ENCODE assay signal across 8 cellular contexts in genomic region chr17:8119575-8120519, GRCh38. TPM values are rescaled to one million over a fixed set of nuclear protein-coding genes. Genes with fewer than 3 reads are reported as not detected.
DNase-seq lines count a peak whose midpoint lies in the region; ATAC-seq and TF ChIP-seq lines count a peak whose summit lies in the region.

No MANE protein-coding gene starts in this region.

- TF ChIP-seq CTCF in AG04449 (IDR thresholded peaks at IDR 0.05; ENCODE audit: insufficient read depth, low read length, missing control alignments) (no peak), IMR-90 (conservative IDR thresholded peaks at IDR 0.05; ENCODE audit: low read depth, low read length) (no peak; the same call in 1 of the 2 replicates), esophagus squamous epithelium (IDR thresholded peaks at IDR 0.05) (no peak)

- no peak overlapping the region for H4K91ac ChIP-seq in IMR-90 (ENCODE audit: insufficient read depth, low read depth, low read length)

- BruUV-seq in IMR-90 (replicated peaks; lab: Mats Ljungman, UMichigan), result no TSS peak

- H3K9me3 Mint-ChIP-seq in naive thymus-derived CD4-positive, alpha-beta T cell, result peaks cover 0 to 31% (median 0%) of the 10 kb centered on the region in 11 donors
- H3K9me3 Mint-ChIP-seq in stimulated activated memory B cell treated with anti-CD40 and anti-IgM and Interleukin-4, amounts not matched to agents 10 μg/mL and 1 μg/mL and 100 μg/mL, for 72 hours, result no peaks in the 10 kb centered on the region

- CTCF ChIA-PET in AG04449 (lab: Yijun Ruan, JAX), result interaction anchor here (0.7 to 7.5 kb wide), 39 partner anchors 9 to 308 kb away, joined by 3 to 168 read pairs (median 8); partner anchors contain the start of genes ALOX12B, AURKB, BORCS6 and KRABD2
- CTCF ChIA-PET in IMR-90 (lab: Yijun Ruan, JAX), result interaction anchor here (0.6 to 3.7 kb wide), 20 partner anchors 9 to 615 kb away, joined by 3 to 25 read pairs (median 4); partner anchors contain the start of genes BORCS6, CTC1 and SLC25A35
- CTCF ChIA-PET in naive thymus-derived CD4-positive, alpha-beta T cell (lab: Charles Lee), result interaction anchor here (0.7 to 13.2 kb wide), 25 partner anchors 7 to 181 kb away, joined by 3 to 248 read pairs (median 6); partner anchors contain the start of genes ALOX12B, BORCS6 and SLC25A35

- H3K27ac Mint-ChIP-seq in naive thymus-derived CD4-positive, alpha-beta T cell, result peak overlapping the region; percentile 94 to 100 (median 99)
- peak overlapping the region; percentile 83 for H3K27ac Mint-ChIP-seq in stimulated activated memory B cell treated with anti-CD40 and anti-IgM and Interleukin-4, amounts not matched to agents 10 μg/mL and 1 μg/mL and 100 μg/mL, for 72 hours

- H3K9ac ChIP-seq in IMR-90 (ENCODE audit: low read depth, low read length), result peak overlapping the region; percentile 29; the same call in 1 of the 2 replicates

- no peak overlapping the region for H3K18ac ChIP-seq in IMR-90 (ENCODE audit: low read depth, low read length)

- no peak overlapping the region for H2AK9ac ChIP-seq in IMR-90 (replicated peaks; ENCODE audit: low read depth, low read length, poor library complexity)

- H3K9me1 ChIP-seq in IMR-90 (ENCODE audit: insufficient read depth, low read length), result peaks cover 6% of the 10 kb centered on the region

- no peak overlapping the region for H2BK20ac ChIP-seq in IMR-90 (ENCODE audit: low read depth, low read length)

- H4K5ac ChIP-seq in IMR-90 (ENCODE audit: low read depth, low read length), result no peak overlapping the region

- H3K56ac ChIP-seq in IMR-90 (ENCODE audit: extremely low read depth, insufficient read depth, low read length), result no peak overlapping the region

- POLR2A ChIA-PET in AG04449 (lab: Yijun Ruan, JAX) (interaction anchor here (0.7 to 2.3 kb wide), 7 partner anchors 32 to 278 kb away, joined by 3 to 12 read pairs (median 6); partner anchors contain the start of genes BORCS6, PER1 and SLC25A35), IMR-90 (lab: Charles Lee; ENCODE audit: unreplicated experiment) (interaction anchor here (0.5 to 1.0 kb wide), 2 partner anchors 53 to 546 kb away, joined by 3 to 4 read pairs (median 4); no protein-coding TSS in a partner anchor)
- POLR2A ChIA-PET in naive thymus-derived CD4-positive, alpha-beta T cell (lab: Charles Lee), result interaction anchor here (0.6 to 4.8 kb wide), 34 partner anchors 10 to 828 kb away, joined by 3 to 55 read pairs (median 6); partner anchors contain the start of genes BORCS6, CTC1, NAA38 and NDEL1

- H3K4me2 ChIP-seq in IMR-90 (ENCODE audit: low read depth, low read length), result peak overlapping the region; percentile 87

- ATAC-seq in GM18907 (IDR thresholded peaks at IDR 0.05; ENCODE audit: unreplicated experiment), result peak; percentile 37
- ATAC-seq in IMR-90 (ENCODE audit: low read depth), result peak; percentile 36
- peak; percentile 71 for ATAC-seq in naive thymus-derived CD4-positive, alpha-beta T cell
- peak; percentile 64 for ATAC-seq in stimulated activated memory B cell treated with anti-CD40 and anti-IgM and Interleukin-4, amounts not matched to agents 10 μg/mL and 1 μg/mL and 100 μg/mL, for 72 hours

- WGBS in IMR-90 (ENCODE audit: extremely low coverage in 2 of 2, insufficient read length in 1 of 2), 2 experiments, result no CpG with 5 or more reads among the region's 28 CpGs
- WGBS in esophagus squamous epithelium, 2 donors, result 2% methylated on average over 28 of the region's 28 CpGs

- H2BK5ac ChIP-seq in IMR-90 (ENCODE audit: low read depth, low read length, poor library complexity, severe bottlenecking), result no peak overlapping the region

- intact Hi-C loops in IMR-90 (cut with micrococcal nuclease), result loop anchor here (1.0 to 2.0 kb wide), 4 partner anchors 36 to 102 kb away; no protein-coding TSS in a partner anchor
- intact Hi-C loops in esophagus squamous epithelium (cut with DNase I), result no loop called here
- intact Hi-C loops in naive thymus-derived CD4-positive, alpha-beta T cell (cut with micrococcal nuclease), result loop anchor here (1.0 to 2.0 kb wide), 17 partner anchors 18 to 433 kb away; partner anchors contain the start of genes SLC25A35 (in 2 of the 2), KDM6B (in 1 of the 2), RPL26 (in 1 of the 2) and TP53 (in 1 of the 2)

- no peak overlapping the region for H2BK120ac ChIP-seq in IMR-90 (ENCODE audit: low read depth, low read length)

- H3K4ac ChIP-seq in IMR-90 (ENCODE audit: low read depth, low read length), result no peak overlapping the region

- TF ChIP-seq POLR2A in IMR-90 (IDR thresholded peaks at IDR 0.05; ENCODE audit: low read depth, low read length) (no peak), esophagus squamous epithelium (IDR thresholded peaks at IDR 0.05) (no peak)

- H3K9me3 ChIP-seq in IMR-90 (ENCODE audit: control insufficient read depth, insufficient read depth, low read length), result no peaks in the 10 kb centered on the region
- no peaks in the 10 kb centered on the region for H3K9me3 ChIP-seq in esophagus squamous epithelium
- no peaks in the 10 kb centered on the region for H3K9me3 ChIP-seq in naive thymus-derived CD4-positive, alpha-beta T cell (ENCODE audit: control insufficient read depth in 2 of 3, low read length in 3 of 3)

- H3K27me3 Mint-ChIP-seq in naive thymus-derived CD4-positive, alpha-beta T cell, result peaks cover 4 to 77% (median 45%) of the 10 kb centered on the region in 5 donors
- peaks cover 80% of the 10 kb centered on the region for H3K27me3 Mint-ChIP-seq in stimulated activated memory B cell treated with anti-CD40 and anti-IgM and Interleukin-4, amounts not matched to agents 10 μg/mL and 1 μg/mL and 100 μg/mL, for 72 hours

- H3K4me1 Mint-ChIP-seq in naive thymus-derived CD4-positive, alpha-beta T cell, result peaks cover 35 to 68% (median 62%) of the 10 kb centered on the region in 7 donors
- peaks cover 63% of the 10 kb centered on the region for H3K4me1 Mint-ChIP-seq in stimulated activated memory B cell treated with anti-CD40 and anti-IgM and Interleukin-4, amounts not matched to agents 10 μg/mL and 1 μg/mL and 100 μg/mL, for 72 hours

- in situ Hi-C loops in IMR-90 (cut with MboI; ENCODE audit: low sequenced_read_pairs), result loop anchor here (5.0 kb wide), 2 partner anchors 48 to 102 kb away; no protein-coding TSS in a partner anchor

- DNase-seq in AG04449 (ENCODE audit: low read depth, low spot score) (peak; percentile 80), IMR-90 (peak; percentile 92), OCI-M1 (lab: John Stamatoyannopoulos, UW) (peak; percentile 99), esophagus squamous epithelium (lab: John Stamatoyannopoulos, UW) (no peak)
- DNase-seq in activated T-cell treated with anti-CD3 and anti-CD28 coated beads, Interleukin-2, amount 50 U/mL, for 1 hour, result peak; percentile 81
- peak in 8 of 9 donors; percentile 89 to 94 (median 92) for DNase-seq in naive thymus-derived CD4-positive, alpha-beta T cell

- H3K14ac ChIP-seq in IMR-90 (replicated peaks; ENCODE audit: low read depth, low read length), result no peak overlapping the region

- H3K4me3 ChIP-seq in AG04449 (ENCODE audit: low read depth, low read length) (peak overlapping the region; percentile 77), IMR-90 (ENCODE audit: insufficient read depth, low read depth, low read length) (peak overlapping the region; percentile 60; the same call in 1 of the 2 replicates), esophagus squamous epithelium (peak overlapping the region; percentile 43 to 76 (median 62))
- peak overlapping the region; percentile 95 for H3K4me3 ChIP-seq in naive thymus-derived CD4-positive, alpha-beta T cell (ENCODE audit: low read length)

- H3K36me3 Mint-ChIP-seq in naive thymus-derived CD4-positive, alpha-beta T cell, result peaks cover 0 to 9% (median 0%) of the 10 kb centered on the region in 5 donors
- no peaks in the 10 kb centered on the region for H3K36me3 Mint-ChIP-seq in stimulated activated memory B cell treated with anti-CD40 and anti-IgM and Interleukin-4, amounts not matched to agents 10 μg/mL and 1 μg/mL and 100 μg/mL, for 72 hours

- peak overlapping the region; percentile 88 to 99 (median 93) for H3K4me3 Mint-ChIP-seq in naive thymus-derived CD4-positive, alpha-beta T cell
- peak overlapping the region; percentile 76 for H3K4me3 Mint-ChIP-seq in stimulated activated memory B cell treated with anti-CD40 and anti-IgM and Interleukin-4, amounts not matched to agents 10 μg/mL and 1 μg/mL and 100 μg/mL, for 72 hours

- H3K27ac ChIP-seq in IMR-90 (ENCODE audit: insufficient read depth, low read length) (no peak overlapping the region), esophagus squamous epithelium (peak overlapping the region; percentile 78 to 96 (median 86))
- peak overlapping the region; percentile 64 for H3K27ac ChIP-seq in naive thymus-derived CD4-positive, alpha-beta T cell (ENCODE audit: low read depth, low read length)

- peaks cover 24% of the 10 kb centered on the region for H4K20me1 ChIP-seq in IMR-90 (ENCODE audit: insufficient read depth, low read length)

- peaks cover 11% of the 10 kb centered on the region for H3K4me1 ChIP-seq in IMR-90 (ENCODE audit: control insufficient read depth, insufficient read depth, low read length)
- H3K4me1 ChIP-seq in esophagus squamous epithelium, result peaks cover 60 to 74% (median 60%) of the 10 kb centered on the region in 3 donors
- H3K4me1 ChIP-seq in naive thymus-derived CD4-positive, alpha-beta T cell (ENCODE audit: control insufficient read depth in 2 of 2, insufficient read depth in 2 of 2, low read length in 2 of 2), result peaks cover 52 to 54% of the 10 kb centered on the region in 2 donors

- H3K79me1 ChIP-seq in IMR-90 (ENCODE audit: low read depth in 1 of 2, low read length in 2 of 2), result no peaks in the 10 kb centered on the region; a peak in 1 of 4 replicates

- H2BK15ac ChIP-seq in IMR-90 (ENCODE audit: low read depth, low read length), result no peak overlapping the region

- H4K8ac ChIP-seq in IMR-90 (ENCODE audit: low read depth in 2 of 2, low read length in 2 of 2), result no peak overlapping the region

- no peak for TF ChIP-seq RAD21 in IMR-90 (IDR thresholded peaks at IDR 0.05; ENCODE audit: low read length)

- H2AK5ac ChIP-seq in IMR-90 (ENCODE audit: low read depth, low read length), result no peak overlapping the region

- dilution Hi-C loops in IMR-90 (cut with HindIII; ENCODE audit: low sequenced_read_pairs, unreplicated experiment), result loop anchor here (25.0 kb wide), 1 partner anchor 117 kb away; the partner anchor contains the start of genes CTC1 and PFAS

- H3K27me3 ChIP-seq in IMR-90 (ENCODE audit: control insufficient read depth, insufficient read depth, low read length) (peaks cover 17% of the 10 kb centered on the region), esophagus squamous epithelium (peaks cover 0 to 76% (median 2%) of the 10 kb centered on the region in 4 donors)
- H3K27me3 ChIP-seq in naive thymus-derived CD4-positive, alpha-beta T cell (ENCODE audit: control insufficient read depth in 2 of 2, insufficient read depth in 2 of 2, low read length in 2 of 2), result peaks cover 0 to 9% of the 10 kb centered on the region in 2 donors

- no peak overlapping the region for H3K23ac ChIP-seq in IMR-90 (ENCODE audit: low read depth, low read length)

- H2AFZ ChIP-seq in IMR-90 (replicated peaks; ENCODE audit: low read length, poor library complexity), result peak overlapping the region; percentile 92

- H3K36me3 ChIP-seq in IMR-90 (ENCODE audit: control insufficient read depth, insufficient read depth, low read length) (no peaks in the 10 kb centered on the region), esophagus squamous epithelium (no peaks in the 10 kb centered on the region)
- no peaks in the 10 kb centered on the region for H3K36me3 ChIP-seq in naive thymus-derived CD4-positive, alpha-beta T cell (ENCODE audit: control insufficient read depth in 2 of 3, insufficient read depth in 3 of 3, low read length in 3 of 3)

RNA-seq across cellular contexts. Expression of gene ALOXE3, which starts 1.5 kb away (rescaled TPM):
- total RNA-seq in IMR-90 (2012; rRNA removed), result under 0.01 TPM in 2 replicates
- polyA plus RNA-seq in IMR-90 (2012; rRNA removed), result 0.19 and 0.26 TPM in 2 replicates
- polyA plus RNA-seq in IMR-90 (2012; cell fraction: cytosol; rRNA removed), result 0.06 and 0.19 TPM in 2 replicates
- polyA plus RNA-seq in IMR-90 (2012; cell fraction: nucleus; rRNA removed; ENCODE audit: low replicate concordance), result 0.52 and 0.83 TPM in 2 replicates
- total RNA-seq in esophagus squamous epithelium, result 1 to 10 TPM in 2 of 4 donors, under 1 TPM in 1, not detected in 1; 0.30 to 8.8 (median 2.2) TPM
- total RNA-seq in naive thymus-derived CD4-positive, alpha-beta T cell, result 1 to 10 TPM in 1 of 5 experiments, under 1 TPM in 3, not detected in 1; 0.22 to 1.6 (median 0.75) TPM
- 1 to 10 TPM in 1 of 2 donors, under 1 TPM in 1; 0.11 to 1.6 TPM for polyA plus RNA-seq in naive thymus-derived CD4-positive, alpha-beta T cell

RNA-seq across cellular contexts. Expression of gene HES7, which starts 4.1 kb away (rescaled TPM):
- total RNA-seq in IMR-90 (2012; rRNA removed) (not detected in 2 replicates), esophagus squamous epithelium (not detected)
- 0.43 and 0.56 TPM in 2 replicates for polyA plus RNA-seq in IMR-90 (2012; rRNA removed)
- polyA plus RNA-seq in IMR-90 (2012; cell fraction: cytosol; rRNA removed), result 0.66 and 1.9 TPM in 2 replicates
- polyA plus RNA-seq in IMR-90 (2012; cell fraction: nucleus; rRNA removed; ENCODE audit: low replicate concordance), result 1.8 and 4.2 TPM in 2 replicates
- under 1 TPM; 0.22 to 0.98 (median 0.41) TPM for total RNA-seq in naive thymus-derived CD4-positive, alpha-beta T cell
- not detected for polyA plus RNA-seq in naive thymus-derived CD4-positive, alpha-beta T cell

RNA-seq across cellular contexts. Expression of gene ALOX12B, which starts 32.3 kb away (rescaled TPM):
- not detected in 2 replicates for total RNA-seq in IMR-90 (2012; rRNA removed)
- not detected in 2 replicates for polyA plus RNA-seq in IMR-90 (2012; rRNA removed)
- not detected in 2 replicates for polyA plus RNA-seq in IMR-90 (2012; cell fraction: cytosol; rRNA removed)
- not detected in 2 replicates for polyA plus RNA-seq in IMR-90 (2012; cell fraction: nucleus; rRNA removed; ENCODE audit: low replicate concordance)
- total RNA-seq in esophagus squamous epithelium, result 10 to 100 TPM in 2 of 4 donors, 1 to 10 TPM in 1, under 1 TPM in 1; 0.76 to 34.6 (median 10.8) TPM
- total RNA-seq in naive thymus-derived CD4-positive, alpha-beta T cell, result 1 to 10 TPM in 2 of 5 experiments, under 1 TPM in 3; 0.44 to 1.1 (median 0.94) TPM
- 1 to 10 TPM in 1 of 2 donors, under 1 TPM in 1; 0.78 to 1.0 TPM for polyA plus RNA-seq in naive thymus-derived CD4-positive, alpha-beta T cell

RNA-seq across cellular contexts. Expression of gene PER1, which starts 32.4 kb away (rescaled TPM):
- total RNA-seq in IMR-90 (2012; rRNA removed), result 1.7 and 3.4 TPM in 2 replicates
- 10.5 and 11.5 TPM in 2 replicates for polyA plus RNA-seq in IMR-90 (2012; rRNA removed)
- 4.8 and 6.2 TPM in 2 replicates for polyA plus RNA-seq in IMR-90 (2012; cell fraction: cytosol; rRNA removed)
- 230 and 249 TPM in 2 replicates for polyA plus RNA-seq in IMR-90 (2012; cell fraction: nucleus; rRNA removed; ENCODE audit: low replicate concordance)
- total RNA-seq in esophagus squamous epithelium, result 10 to 100 TPM; 33.6 to 95.0 (median 56.3) TPM
- 1,000 to 10,000 TPM in 2 of 5 experiments, 10 to 100 TPM in 3; 40.1 to 1,786 (median 95.0) TPM for total RNA-seq in naive thymus-derived CD4-positive, alpha-beta T cell
- polyA plus RNA-seq in naive thymus-derived CD4-positive, alpha-beta T cell, result 10 to 100 TPM in 1 of 2 donors, 1 to 10 TPM in 1; 7.9 to 12.1 TPM

RNA-seq across cellular contexts. Expression of gene VAMP2, which starts 42.9 kb away (rescaled TPM):
- total RNA-seq in IMR-90 (2012; rRNA removed), result 2.2 and 2.3 TPM in 2 replicates
- 27.3 and 33.3 TPM in 2 replicates for polyA plus RNA-seq in IMR-90 (2012; rRNA removed)
- polyA plus RNA-seq in IMR-90 (2012; cell fraction: cytosol; rRNA removed), result 14.0 and 29.1 TPM in 2 replicates
- 68.1 and 141 TPM in 2 replicates for polyA plus RNA-seq in IMR-90 (2012; cell fraction: nucleus; rRNA removed; ENCODE audit: low replicate concordance)
- total RNA-seq in esophagus squamous epithelium, result 10 to 100 TPM in 3 of 4 donors, 1 to 10 TPM in 1; 6.2 to 20.4 (median 12.0) TPM
- 100 to 1,000 TPM in 4 of 5 experiments, 10 to 100 TPM in 1; 87.1 to 256 (median 210) TPM for total RNA-seq in naive thymus-derived CD4-positive, alpha-beta T cell
- polyA plus RNA-seq in naive thymus-derived CD4-positive, alpha-beta T cell, result 10 to 100 TPM; 75.0 to 75.1 TPM
